Comparison of ENCODE assay signal across 20 cellular contexts in the genomic region with DNA sequence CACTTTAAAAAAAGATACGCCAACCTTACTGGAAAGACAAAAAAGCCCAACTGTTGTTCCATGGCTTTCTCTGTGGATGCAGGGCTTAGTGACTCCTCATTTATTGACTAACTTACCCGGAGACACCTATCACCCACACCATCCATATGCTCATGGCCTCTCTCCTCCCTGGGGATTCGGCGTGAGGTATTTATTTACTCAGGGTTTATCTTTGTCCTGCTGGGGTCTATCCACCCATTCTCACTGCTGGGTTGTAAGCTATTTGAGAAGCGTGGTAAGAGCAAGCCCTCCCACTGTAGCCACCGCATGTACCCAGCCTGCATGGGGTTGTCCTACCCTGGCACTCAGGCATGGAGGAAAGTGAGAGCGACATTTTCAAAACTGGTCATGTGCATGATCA.
"Had no signal": no experiment of that assay in that cellular context is flagged by ENCODE, and none has a peak within 500 bp of the region (broad histone marks: within the 10 kb centered on the region; RNA-seq: fewer than 3 reads in every experiment).

No MANE protein-coding gene starts in this region.

- H3K27me3 ChIP-seq: brain microvascular endothelial cell, left lung, sigmoid colon, stomach had no signal

- H3K27ac ChIP-seq: brain microvascular endothelial cell, coronary artery, left lung, sigmoid colon, stomach had no signal

- H3K36me3 ChIP-seq: brain microvascular endothelial cell, left lung, sigmoid colon, stomach had no signal

- H3K4me1 ChIP-seq: left lung, sigmoid colon, stomach had no signal

- H3K36me3 Mint-ChIP-seq: stimulated activated effector memory CD8-positive, alpha-beta T cell treated with anti-CD3 and anti-CD28 coated beads, Interleukin-12 subunit alpha, Interleukin-12 subunit beta, amount 100 ng/mL, for 72 hours had no signal

- H3K9me3 ChIP-seq: left lung, sigmoid colon had no signal

- H3K9me3 Mint-ChIP-seq: nephron progenitor cell had no signal

- DNase-seq: activated CD4-positive, alpha-beta T cell treated with anti-CD3 and anti-CD28 coated beads, Interleukin-2, amount 50 U/mL, for 1 hour; activated CD8-positive, alpha-beta memory T cell treated with anti-CD3 and anti-CD28 coated beads for 24 hours; activated effector memory CD4-positive, alpha-beta T cell treated with anti-CD3 and anti-CD28 coated beads, Interleukin-2, amount 50 U/mL, for 16 hours; activated naive CD4-positive, alpha-beta T cell treated with anti-CD3 and anti-CD28 coated beads, Interleukin-2, amount 50 U/mL, for 16 hours; activated T-cell treated with anti-CD3 and anti-CD28 coated beads, Interleukin-2, amount 50 U/mL, for 72 hours; aorta; brain microvascular endothelial cell; erythroblast; foreskin melanocyte; left lung; midbrain; nephron progenitor cell; nucleus accumbens; sigmoid colon; stimulated activated CD4-positive, alpha-beta T cell treated with anti-CD3 and anti-CD28 coated beads, Interleukin-4, amount 100 ng/mL, for 24 hours; stomach; trophoblast cell had no signal

- H3K4me3 Mint-ChIP-seq: activated T-cell treated with anti-CD3 and anti-CD28 coated beads, Interleukin-2, amount 50 U/mL, for 72 hours; nephron progenitor cell; stimulated activated effector memory CD8-positive, alpha-beta T cell treated with anti-CD3 and anti-CD28 coated beads, Interleukin-12 subunit alpha, Interleukin-12 subunit beta, amount 100 ng/mL, for 72 hours had no signal

- H3K4me3 ChIP-seq: coronary artery, left lung, sigmoid colon, stomach had no signal

- ATAC-seq: activated CD4-positive, CD25-positive, alpha-beta regulatory T cell treated with anti-CD3 and anti-CD28 coated beads, Interleukin-2, amount 50 U/mL, for 24 hours; activated T-cell treated with anti-CD3 and anti-CD28 coated beads, Interleukin-2, amount 50 U/mL, for 72 hours; left lung; stimulated activated effector memory CD8-positive, alpha-beta T cell treated with anti-CD3 and anti-CD28 coated beads, Interleukin-12 subunit alpha, Interleukin-12 subunit beta, amount 100 ng/mL, for 72 hours had no signal

- H3K27ac Mint-ChIP-seq: activated T-cell treated with anti-CD3 and anti-CD28 coated beads, Interleukin-2, amount 50 U/mL, for 72 hours; nephron progenitor cell; stimulated activated effector memory CD8-positive, alpha-beta T cell treated with anti-CD3 and anti-CD28 coated beads, Interleukin-12 subunit alpha, Interleukin-12 subunit beta, amount 100 ng/mL, for 72 hours had no signal

- H3K4me1 Mint-ChIP-seq: nephron progenitor cell; stimulated activated effector memory CD8-positive, alpha-beta T cell treated with anti-CD3 and anti-CD28 coated beads, Interleukin-12 subunit alpha, Interleukin-12 subunit beta, amount 100 ng/mL, for 72 hours had no signal
